ENCODE assay signal across 19 cellular contexts in genomic region chr13:78497702-78498319, GRCh38.
"Had no signal": no experiment of that assay in that cellular context is flagged by ENCODE, and none has a peak within 500 bp of the region (broad histone marks: within the 10 kb centered on the region; RNA-seq: fewer than 3 reads in every experiment).

No MANE protein-coding gene starts in this region.

- ATAC-seq: activated CD8-positive, alpha-beta memory T cell treated with anti-CD3 and anti-CD28 coated beads, Interleukin-2, amount 10 ng/mL, durations not matched to agents 7 days and 5 days; activated naive CD4-positive, alpha-beta T cell treated with anti-CD3 and anti-CD28 coated beads, Interleukin-2, amount 50 U/mL, for 72 hours; activated T-cell treated with anti-CD3 and anti-CD28 coated beads, Interleukin-2, amount 50 U/mL, for 4 hours; esophagus mucosa; lower lobe of right lung had no signal

- H3K9me3 ChIP-seq: lower lobe of right lung, ovary, upper lobe of left lung had no signal

- H3K27ac ChIP-seq: dorsolateral prefrontal cortex, lower lobe of right lung, neural progenitor cell, ovary, upper lobe of left lung had no signal

- H3K4me3 ChIP-seq: dorsolateral prefrontal cortex, lower lobe of right lung, neural progenitor cell, ovary, upper lobe of left lung had no signal

- H3K9ac ChIP-seq: neural progenitor cell had no signal

- H3K27ac Mint-ChIP-seq: activated CD8-positive, alpha-beta memory T cell treated with anti-CD3 and anti-CD28 coated beads, Interleukin-2, amount 10 ng/mL, durations not matched to agents 7 days and 5 days; activated naive CD4-positive, alpha-beta T cell treated with anti-CD3 and anti-CD28 coated beads, Interleukin-2, amount 50 U/mL, for 72 hours; neural progenitor cell had no signal

- DNase-seq: activated CD4-positive, alpha-beta T cell treated with anti-CD3 and anti-CD28 coated beads for 1 hour; activated CD4-positive, alpha-beta T cell treated with anti-CD3 and anti-CD28 coated beads, Interleukin-2, amount 50 U/mL, for 48 hours; activated CD8-positive, alpha-beta memory T cell treated with anti-CD3 and anti-CD28 coated beads, Interleukin-2, amount 10 ng/mL, durations not matched to agents 7 days and 5 days; activated effector memory CD4-positive, alpha-beta T cell treated with anti-CD3 and anti-CD28 coated beads, Interleukin-2, amount 50 U/mL, for 16 hours; activated T-cell treated with anti-CD3 and anti-CD28 coated beads, Interleukin-2, amount 50 U/mL, for 4 hours; amygdala; dorsolateral prefrontal cortex; hippocampal formation; kidney glomerular epithelial cell; lower lobe of right lung; midbrain; ovary; stimulated activated CD4-positive, alpha-beta T cell treated with anti-CD3 and anti-CD28 coated beads, Interleukin-2, amount 100 ng/mL, for 48 hours; stimulated activated naive CD4-positive, alpha-beta T cell treated with Interleukin-2 at 50 U/mL for 16 hours; upper lobe of left lung had no signal

- H3K4me2 ChIP-seq: neural progenitor cell had no signal

- H3K4me1 Mint-ChIP-seq: activated CD8-positive, alpha-beta memory T cell treated with anti-CD3 and anti-CD28 coated beads, Interleukin-2, amount 10 ng/mL, durations not matched to agents 7 days and 5 days had no signal

- H3K4me1 ChIP-seq: lower lobe of right lung, upper lobe of left lung had no signal

- H3K36me3 ChIP-seq: lower lobe of right lung, neural progenitor cell, ovary, upper lobe of left lung had no signal

- H3K27me3 Mint-ChIP-seq: activated CD8-positive, alpha-beta memory T cell treated with anti-CD3 and anti-CD28 coated beads, Interleukin-2, amount 10 ng/mL, durations not matched to agents 7 days and 5 days; brain had no signal

- H3K4me3 Mint-ChIP-seq: activated CD8-positive, alpha-beta memory T cell treated with anti-CD3 and anti-CD28 coated beads, Interleukin-2, amount 10 ng/mL, durations not matched to agents 7 days and 5 days; activated T-cell treated with anti-CD3 and anti-CD28 coated beads, Interleukin-2, amount 50 U/mL, for 4 hours; brain; neural progenitor cell had no signal

- H3K36me3 Mint-ChIP-seq: activated CD8-positive, alpha-beta memory T cell treated with anti-CD3 and anti-CD28 coated beads, Interleukin-2, amount 10 ng/mL, durations not matched to agents 7 days and 5 days; activated naive CD4-positive, alpha-beta T cell treated with anti-CD3 and anti-CD28 coated beads, Interleukin-2, amount 50 U/mL, for 72 hours; brain; neural progenitor cell had no signal

- H3K27me3 ChIP-seq: neural progenitor cell, ovary, upper lobe of left lung had no signal

- H2AFZ ChIP-seq: neural progenitor cell had no signal
